In genomic region chr7:5424689-5425506, GRCh38 we compare ENCODE assay signal across 1 cellular context.
TF ChIP-seq lines count a peak whose summit lies in the region.

No MANE protein-coding gene starts in this region.

TF ChIP-seq in HEK293, 187 proteins besides CTCF, POLR2A, EP300 and RAD21 (continued from another document and continues in another):
- no peak for TF ChIP-seq ZBTB11 (tag by site-specific recombination; conservative IDR thresholded peaks at IDR 0.05; ENCODE audit: low read depth)
- no peak for TF ChIP-seq ZNF48 (tag by site-specific recombination; IDR thresholded peaks at IDR 0.05)
- TF ChIP-seq ZBTB49 (tag by site-specific recombination; IDR thresholded peaks at IDR 0.05; ENCODE audit: low read depth) = no peak
- TF ChIP-seq ZBTB8A (tag by site-specific recombination; IDR thresholded peaks at IDR 0.05) = no peak
- no peak for TF ChIP-seq ZNF621 (tag by site-specific recombination; IDR thresholded peaks at IDR 0.05)
- TF ChIP-seq ZNF211 (tag by site-specific recombination; IDR thresholded peaks at IDR 0.05; ENCODE audit: low read depth) = no peak
- no peak for TF ChIP-seq ZXDB (tag by site-specific recombination; IDR thresholded peaks at IDR 0.05)
- no peak for TF ChIP-seq ZNF530 (tag by site-specific recombination; IDR thresholded peaks at IDR 0.05; ENCODE audit: low read depth)
- TF ChIP-seq ELK4 (IDR thresholded peaks at IDR 0.05; ENCODE audit: borderline replicate concordance, low read depth, low read length) = no peak
- TF ChIP-seq OVOL3 (tag by site-specific recombination; IDR thresholded peaks at IDR 0.05) = no peak
- TF ChIP-seq ZSCAN16 (tag by site-specific recombination; IDR thresholded peaks at IDR 0.05) = no peak
- TF ChIP-seq ZNF558 (tag by site-specific recombination; IDR thresholded peaks at IDR 0.05) = no peak
- TF ChIP-seq TCF7L2 (IDR thresholded peaks at IDR 0.05; ENCODE audit: borderline replicate concordance, low read depth, low read length) = no peak
- TF ChIP-seq ZNF544 (tag by site-specific recombination; IDR thresholded peaks at IDR 0.05) = no peak
- no peak for TF ChIP-seq ZNF629 (tag by site-specific recombination; IDR thresholded peaks at IDR 0.05)
- peak; percentile 81 for TF ChIP-seq ZNF398 (tag by site-specific recombination; IDR thresholded peaks at IDR 0.05)
- no peak for TF ChIP-seq HOXD13 (CRISPR knock-in tag; IDR thresholded peaks at IDR 0.05; ENCODE audit: borderline replicate concordance)
- no peak for TF ChIP-seq ZNF785 (tag by site-specific recombination; IDR thresholded peaks at IDR 0.05)
- TF ChIP-seq ZNF416 (tag by site-specific recombination; IDR thresholded peaks at IDR 0.05) = no peak
- no peak for TF ChIP-seq ZNF2 (tag by site-specific recombination; IDR thresholded peaks at IDR 0.05)
- TF ChIP-seq ZNF626 (tag by site-specific recombination; IDR thresholded peaks at IDR 0.05) = no peak
- TF ChIP-seq ZBTB10 (tag by site-specific recombination; IDR thresholded peaks at IDR 0.05) = 0 out of 2 replicates have a peak, but pooled peaks have one; percentile 34
- TF ChIP-seq ZNF362 (tag by site-specific recombination; IDR thresholded peaks at IDR 0.05) = no peak
- peak; percentile 24; the same call in 1 of the 2 replicates for TF ChIP-seq ZFHX2 (tag by site-specific recombination; conservative IDR thresholded peaks at IDR 0.05)
- TF ChIP-seq ZNF239 (tag by site-specific recombination; IDR thresholded peaks at IDR 0.05) = no peak
- TF ChIP-seq ZNF692 (tag by site-specific recombination; IDR thresholded peaks at IDR 0.05) = no peak
- peak; percentile 67 for TF ChIP-seq GLIS1 (tag by site-specific recombination; IDR thresholded peaks at IDR 0.05)
- no peak for TF ChIP-seq ZNF623 (tag by site-specific recombination; IDR thresholded peaks at IDR 0.05)
- no peak for TF ChIP-seq ZNF23 (tag by site-specific recombination; IDR thresholded peaks at IDR 0.05; ENCODE audit: borderline replicate concordance)
- no peak for TF ChIP-seq GLI2 (tag by site-specific recombination; IDR thresholded peaks at IDR 0.05; ENCODE audit: borderline replicate concordance, low read depth)
- no peak for TF ChIP-seq KLF7 (tag by site-specific recombination; IDR thresholded peaks at IDR 0.05; ENCODE audit: borderline replicate concordance)
- no peak for TF ChIP-seq ZNF521 (tag by site-specific recombination; IDR thresholded peaks at IDR 0.05)
- no peak for TF ChIP-seq KLF9 (tag by site-specific recombination; IDR thresholded peaks at IDR 0.05; ENCODE audit: low read depth)
- TF ChIP-seq GLIS2 (tag by site-specific recombination; IDR thresholded peaks at IDR 0.05) = peak; percentile 49; the same call in 1 of the 2 replicates
- no peak for TF ChIP-seq ZNF776 (tag by site-specific recombination; IDR thresholded peaks at IDR 0.05; ENCODE audit: borderline replicate concordance)
- no peak for TF ChIP-seq PRDM1 (tag by site-specific recombination; IDR thresholded peaks at IDR 0.05)
- no peak for TF ChIP-seq ZNF155 (tag by site-specific recombination; IDR thresholded peaks at IDR 0.05)
- TF ChIP-seq ATF2 (tag by site-specific recombination; IDR thresholded peaks at IDR 0.05; ENCODE audit: low read depth) = no peak
- TF ChIP-seq ZSCAN30 (tag by site-specific recombination; IDR thresholded peaks at IDR 0.05) = no peak
- no peak for TF ChIP-seq ZBTB44 (tag by site-specific recombination; IDR thresholded peaks at IDR 0.05)
- no peak for TF ChIP-seq KLF10 (tag by site-specific recombination; IDR thresholded peaks at IDR 0.05)
- no peak for TF ChIP-seq PRDM6 (tag by site-specific recombination; IDR thresholded peaks at IDR 0.05)
- no peak for TF ChIP-seq ZNF514 (tag by site-specific recombination; IDR thresholded peaks at IDR 0.05)
- no peak for TF ChIP-seq ZFP41 (tag by site-specific recombination; IDR thresholded peaks at IDR 0.05; ENCODE audit: borderline replicate concordance)
- no peak for TF ChIP-seq RBAK (tag by site-specific recombination; IDR thresholded peaks at IDR 0.05)
- TF ChIP-seq ZNF10 (tag by site-specific recombination; IDR thresholded peaks at IDR 0.05) = no peak
- no peak for TF ChIP-seq ZNF133 (tag by site-specific recombination; IDR thresholded peaks at IDR 0.05)
